ENCODE assay signal across 1 cellular context in genomic region chr13:24541127-24541475, GRCh38.
TF ChIP-seq lines count a peak whose summit lies in the region.

No MANE protein-coding gene starts in this region.

TF ChIP-seq in WTC11, 78 proteins besides CTCF, POLR2A, EP300 and RAD21 (continued from another document):
- TF ChIP-seq, protein P1, sequence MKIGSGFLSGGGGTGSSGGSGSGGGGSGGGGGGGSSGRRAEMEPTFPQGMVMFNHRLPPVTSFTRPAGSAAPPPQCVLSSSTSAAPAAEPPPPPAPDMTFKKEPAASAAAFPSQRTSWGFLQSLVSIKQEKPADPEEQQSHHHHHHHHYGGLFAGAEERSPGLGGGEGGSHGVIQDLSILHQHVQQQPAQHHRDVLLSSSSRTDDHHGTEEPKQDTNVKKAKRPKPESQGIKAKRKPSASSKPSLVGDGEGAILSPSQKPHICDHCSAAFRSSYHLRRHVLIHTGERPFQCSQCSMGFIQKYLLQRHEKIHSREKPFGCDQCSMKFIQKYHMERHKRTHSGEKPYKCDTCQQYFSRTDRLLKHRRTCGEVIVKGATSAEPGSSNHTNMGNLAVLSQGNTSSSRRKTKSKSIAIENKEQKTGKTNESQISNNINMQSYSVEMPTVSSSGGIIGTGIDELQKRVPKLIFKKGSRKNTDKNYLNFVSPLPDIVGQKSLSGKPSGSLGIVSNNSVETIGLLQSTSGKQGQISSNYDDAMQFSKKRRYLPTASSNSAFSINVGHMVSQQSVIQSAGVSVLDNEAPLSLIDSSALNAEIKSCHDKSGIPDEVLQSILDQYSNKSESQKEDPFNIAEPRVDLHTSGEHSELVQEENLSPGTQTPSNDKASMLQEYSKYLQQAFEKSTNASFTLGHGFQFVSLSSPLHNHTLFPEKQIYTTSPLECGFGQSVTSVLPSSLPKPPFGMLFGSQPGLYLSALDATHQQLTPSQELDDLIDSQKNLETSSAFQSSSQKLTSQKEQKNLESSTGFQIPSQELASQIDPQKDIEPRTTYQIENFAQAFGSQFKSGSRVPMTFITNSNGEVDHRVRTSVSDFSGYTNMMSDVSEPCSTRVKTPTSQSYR (CRISPR knock-in tag; IDR thresholded peaks at IDR 0.05): no peak
- TF ChIP-seq ZSCAN18 (CRISPR knock-in tag; IDR thresholded peaks at IDR 0.05) (no peak), JAZF1 (CRISPR knock-in tag; IDR thresholded peaks at IDR 0.05) (no peak)
